In the genomic region with DNA sequence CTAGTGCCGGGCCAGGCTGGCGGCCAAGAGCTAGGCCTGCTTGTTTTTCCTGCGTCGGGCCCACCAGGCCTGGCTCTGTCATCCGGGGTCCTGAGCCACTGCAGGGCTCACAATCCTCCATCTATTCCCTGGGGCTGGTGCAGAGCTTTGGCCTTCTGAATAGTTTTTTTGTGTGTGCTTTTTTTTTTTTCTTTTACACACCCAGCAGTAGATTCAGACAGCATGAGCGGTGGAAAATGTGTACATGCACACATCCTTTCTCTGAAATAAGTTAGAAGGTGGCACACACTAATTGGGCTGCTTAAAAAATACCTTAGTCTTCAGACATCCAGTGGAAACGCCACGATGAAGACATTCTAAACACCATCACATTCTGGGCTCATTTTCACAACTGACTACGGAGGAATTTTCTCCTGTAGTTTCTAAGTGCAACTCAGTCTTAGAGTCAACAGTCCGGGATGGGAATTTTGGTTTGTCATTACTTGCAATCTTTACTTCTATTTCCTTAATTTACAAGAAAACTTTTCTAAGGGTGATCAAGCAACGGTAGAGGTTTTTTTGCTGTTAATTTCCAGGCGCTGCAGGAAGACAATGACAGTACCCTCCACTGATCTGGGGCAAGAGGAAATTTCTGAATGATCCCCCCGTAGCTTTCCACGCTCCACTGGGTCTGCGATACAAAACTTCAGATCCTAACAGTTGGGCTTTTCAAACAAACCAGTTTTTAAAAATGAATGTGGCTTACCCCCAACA, we compare ENCODE assay signal across 1 cellular context.
TF ChIP-seq lines count a peak whose summit lies in the region.

No MANE protein-coding gene starts in this region.

TF ChIP-seq in HepG2, 621 proteins besides CTCF, POLR2A, EP300 and RAD21 (continued from another document and continues in another):
- TF ChIP-seq, protein P1, sequence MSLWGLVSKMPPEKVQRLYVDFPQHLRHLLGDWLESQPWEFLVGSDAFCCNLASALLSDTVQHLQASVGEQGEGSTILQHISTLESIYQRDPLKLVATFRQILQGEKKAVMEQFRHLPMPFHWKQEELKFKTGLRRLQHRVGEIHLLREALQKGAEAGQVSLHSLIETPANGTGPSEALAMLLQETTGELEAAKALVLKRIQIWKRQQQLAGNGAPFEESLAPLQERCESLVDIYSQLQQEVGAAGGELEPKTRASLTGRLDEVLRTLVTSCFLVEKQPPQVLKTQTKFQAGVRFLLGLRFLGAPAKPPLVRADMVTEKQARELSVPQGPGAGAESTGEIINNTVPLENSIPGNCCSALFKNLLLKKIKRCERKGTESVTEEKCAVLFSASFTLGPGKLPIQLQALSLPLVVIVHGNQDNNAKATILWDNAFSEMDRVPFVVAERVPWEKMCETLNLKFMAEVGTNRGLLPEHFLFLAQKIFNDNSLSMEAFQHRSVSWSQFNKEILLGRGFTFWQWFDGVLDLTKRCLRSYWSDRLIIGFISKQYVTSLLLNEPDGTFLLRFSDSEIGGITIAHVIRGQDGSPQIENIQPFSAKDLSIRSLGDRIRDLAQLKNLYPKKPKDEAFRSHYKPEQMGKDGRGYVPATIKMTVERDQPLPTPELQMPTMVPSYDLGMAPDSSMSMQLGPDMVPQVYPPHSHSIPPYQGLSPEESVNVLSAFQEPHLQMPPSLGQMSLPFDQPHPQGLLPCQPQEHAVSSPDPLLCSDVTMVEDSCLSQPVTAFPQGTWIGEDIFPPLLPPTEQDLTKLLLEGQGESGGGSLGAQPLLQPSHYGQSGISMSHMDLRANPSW (CRISPR knock-in tag; IDR thresholded peaks at IDR 0.05; ENCODE audit: borderline replicate concordance) = no peak
- TF ChIP-seq AGO1 (IDR thresholded peaks at IDR 0.05; ENCODE audit: low read depth, low read length, poor library complexity, severe bottlenecking) (no peak), MTA3 (CRISPR knock-in tag; IDR thresholded peaks at IDR 0.05) (no peak), PRDM15 (CRISPR knock-in tag; IDR thresholded peaks at IDR 0.05) (no peak), ZNF773 (CRISPR knock-in tag; IDR thresholded peaks at IDR 0.05; ENCODE audit: borderline replicate concordance) (no peak), ZNF337 (CRISPR knock-in tag; IDR thresholded peaks at IDR 0.05; ENCODE audit: borderline replicate concordance, low read depth) (0 out of 2 replicates have a peak, but pooled peaks have one; percentile 66), ISX (CRISPR knock-in tag; conservative IDR thresholded peaks at IDR 0.05) (no peak), ISL2 (CRISPR knock-in tag; IDR thresholded peaks at IDR 0.05) (no peak), ARNT (IDR thresholded peaks at IDR 0.05) (no peak), HES4 (CRISPR knock-in tag; IDR thresholded peaks at IDR 0.05; ENCODE audit: borderline replicate concordance) (no peak), RBFOX2 (IDR thresholded peaks at IDR 0.05; ENCODE audit: low read depth, low read length) (peak; percentile 5; the same call in 1 of the 2 replicates), TRIM24 (CRISPR knock-in tag; IDR thresholded peaks at IDR 0.05) (no peak), PCBP2 (optimal IDR thresholded peaks at IDR 0.05; ENCODE audit: low read depth, low read length, poor library complexity, severe bottlenecking) (peak; percentile 15), BATF2 (CRISPR knock-in tag; IDR thresholded peaks at IDR 0.05) (no peak), NBN (conservative IDR thresholded peaks at IDR 0.05) (no peak), PLSCR1 (CRISPR knock-in tag; IDR thresholded peaks at IDR 0.05; ENCODE audit: borderline replicate concordance) (no peak), FOXO1 (CRISPR knock-in tag; IDR thresholded peaks at IDR 0.05) (no peak), ZNF256 (CRISPR knock-in tag; conservative IDR thresholded peaks at IDR 0.05) (no peak), SNRNP70 (IDR thresholded peaks at IDR 0.05; ENCODE audit: low read depth, low read length) (no peak), ARID3A (IDR thresholded peaks at IDR 0.05; ENCODE audit: low read depth, low read length) (no peak), ZNF782 (CRISPR knock-in tag; IDR thresholded peaks at IDR 0.05; ENCODE audit: borderline replicate concordance) (no peak), ZNF616 (CRISPR knock-in tag; IDR thresholded peaks at IDR 0.05; ENCODE audit: low read depth) (no peak; the same call in 1 of the 2 replicates), ZNF430 (CRISPR knock-in tag; IDR thresholded peaks at IDR 0.05) (no peak; the same call in none of the 2 replicates), ZFP1 (CRISPR knock-in tag; IDR thresholded peaks at IDR 0.05) (no peak), ZNF10 (CRISPR knock-in tag; IDR thresholded peaks at IDR 0.05; ENCODE audit: borderline replicate concordance, low read depth) (no peak), NCOR1 (IDR thresholded peaks at IDR 0.05; ENCODE audit: borderline replicate concordance, low read length) (no peak), PPARG (CRISPR knock-in tag; conservative IDR thresholded peaks at IDR 0.05) (peak; percentile 3; the same call in 1 of the 2 replicates), NR2C2 (CRISPR knock-in tag; IDR thresholded peaks at IDR 0.05; ENCODE audit: borderline replicate concordance) (peak; percentile 33; the same call in 1 of the 2 replicates), ZFP37 (CRISPR knock-in tag; IDR thresholded peaks at IDR 0.05; ENCODE audit: borderline replicate concordance) (0 out of 2 replicates have a peak, but pooled peaks have one; percentile 1), DNMT3B (CRISPR knock-in tag; conservative IDR thresholded peaks at IDR 0.05) (no peak; the same call in 1 of the 2 replicates), ESRRA (CRISPR knock-in tag; IDR thresholded peaks at IDR 0.05; ENCODE audit: low read depth) (no peak), ARNTL (CRISPR knock-in tag; IDR thresholded peaks at IDR 0.05) (no peak), ZNF563 (CRISPR knock-in tag; IDR thresholded peaks at IDR 0.05) (no peak), ZC3H4 (CRISPR knock-in tag; IDR thresholded peaks at IDR 0.05; ENCODE audit: borderline replicate concordance) (no peak), CC2D1A (CRISPR knock-in tag; IDR thresholded peaks at IDR 0.05) (no peak), U2AF1 (optimal IDR thresholded peaks at IDR 0.05; ENCODE audit: low read depth, low read length) (peak; percentile 91)
- TF ChIP-seq, protein P2, sequence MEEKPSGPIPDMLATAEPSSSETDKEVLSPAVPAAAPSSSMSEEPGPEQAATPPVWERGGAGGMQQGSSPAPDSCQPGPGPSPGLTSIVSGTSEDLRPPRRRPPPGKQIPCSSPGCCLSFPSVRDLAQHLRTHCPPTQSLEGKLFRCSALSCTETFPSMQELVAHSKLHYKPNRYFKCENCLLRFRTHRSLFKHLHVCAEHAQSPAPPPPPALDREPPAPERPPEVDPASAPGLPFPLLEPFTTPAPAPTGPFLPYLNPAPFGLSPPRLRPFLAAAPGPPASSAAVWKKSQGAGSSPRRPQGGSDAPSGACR (CRISPR knock-in tag; IDR thresholded peaks at IDR 0.05) = no peak
- TF ChIP-seq, protein P3, sequence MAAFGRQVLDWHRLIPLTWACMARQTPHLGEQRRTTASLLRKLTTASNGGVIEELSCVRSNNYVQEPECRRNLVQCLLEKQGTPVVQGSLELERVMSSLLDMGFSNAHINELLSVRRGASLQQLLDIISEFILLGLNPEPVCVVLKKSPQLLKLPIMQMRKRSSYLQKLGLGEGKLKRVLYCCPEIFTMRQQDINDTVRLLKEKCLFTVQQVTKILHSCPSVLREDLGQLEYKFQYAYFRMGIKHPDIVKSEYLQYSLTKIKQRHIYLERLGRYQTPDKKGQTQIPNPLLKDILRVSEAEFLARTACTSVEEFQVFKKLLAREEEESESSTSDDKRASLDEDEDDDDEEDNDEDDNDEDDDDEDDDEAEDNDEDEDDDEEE (CRISPR knock-in tag; IDR thresholded peaks at IDR 0.05) = no peak
- TF ChIP-seq, protein P4, sequence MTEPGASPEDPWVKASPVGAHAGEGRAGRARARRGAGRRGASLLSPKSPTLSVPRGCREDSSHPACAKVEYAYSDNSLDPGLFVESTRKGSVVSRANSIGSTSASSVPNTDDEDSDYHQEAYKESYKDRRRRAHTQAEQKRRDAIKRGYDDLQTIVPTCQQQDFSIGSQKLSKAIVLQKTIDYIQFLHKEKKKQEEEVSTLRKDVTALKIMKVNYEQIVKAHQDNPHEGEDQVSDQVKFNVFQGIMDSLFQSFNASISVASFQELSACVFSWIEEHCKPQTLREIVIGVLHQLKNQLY (CRISPR knock-in tag; IDR thresholded peaks at IDR 0.05) = no peak
- TF ChIP-seq, protein P5, sequence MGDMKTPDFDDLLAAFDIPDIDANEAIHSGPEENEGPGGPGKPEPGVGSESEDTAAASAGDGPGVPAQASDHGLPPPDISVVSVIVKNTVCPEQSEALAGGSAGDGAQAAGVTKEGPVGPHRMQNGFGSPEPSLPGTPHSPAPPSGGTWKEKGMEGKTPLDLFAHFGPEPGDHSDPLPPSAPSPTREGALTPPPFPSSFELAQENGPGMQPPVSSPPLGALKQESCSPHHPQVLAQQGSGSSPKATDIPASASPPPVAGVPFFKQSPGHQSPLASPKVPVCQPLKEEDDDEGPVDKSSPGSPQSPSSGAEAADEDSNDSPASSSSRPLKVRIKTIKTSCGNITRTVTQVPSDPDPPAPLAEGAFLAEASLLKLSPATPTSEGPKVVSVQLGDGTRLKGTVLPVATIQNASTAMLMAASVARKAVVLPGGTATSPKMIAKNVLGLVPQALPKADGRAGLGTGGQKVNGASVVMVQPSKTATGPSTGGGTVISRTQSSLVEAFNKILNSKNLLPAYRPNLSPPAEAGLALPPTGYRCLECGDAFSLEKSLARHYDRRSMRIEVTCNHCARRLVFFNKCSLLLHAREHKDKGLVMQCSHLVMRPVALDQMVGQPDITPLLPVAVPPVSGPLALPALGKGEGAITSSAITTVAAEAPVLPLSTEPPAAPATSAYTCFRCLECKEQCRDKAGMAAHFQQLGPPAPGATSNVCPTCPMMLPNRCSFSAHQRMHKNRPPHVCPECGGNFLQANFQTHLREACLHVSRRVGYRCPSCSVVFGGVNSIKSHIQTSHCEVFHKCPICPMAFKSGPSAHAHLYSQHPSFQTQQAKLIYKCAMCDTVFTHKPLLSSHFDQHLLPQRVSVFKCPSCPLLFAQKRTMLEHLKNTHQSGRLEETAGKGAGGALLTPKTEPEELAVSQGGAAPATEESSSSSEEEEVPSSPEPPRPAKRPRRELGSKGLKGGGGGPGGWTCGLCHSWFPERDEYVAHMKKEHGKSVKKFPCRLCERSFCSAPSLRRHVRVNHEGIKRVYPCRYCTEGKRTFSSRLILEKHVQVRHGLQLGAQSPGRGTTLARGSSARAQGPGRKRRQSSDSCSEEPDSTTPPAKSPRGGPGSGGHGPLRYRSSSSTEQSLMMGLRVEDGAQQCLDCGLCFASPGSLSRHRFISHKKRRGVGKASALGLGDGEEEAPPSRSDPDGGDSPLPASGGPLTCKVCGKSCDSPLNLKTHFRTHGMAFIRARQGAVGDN (CRISPR knock-in tag; IDR thresholded peaks at IDR 0.05) = no peak
